Comparison of ENCODE assay signal across 30 cellular contexts in genomic region chr1:194268839-194269238, GRCh38.
DNase-seq lines count a peak whose midpoint lies in the region; ATAC-seq and TF ChIP-seq lines count a peak whose summit lies in the region.
"Had no signal": no experiment of that assay in that cellular context is flagged by ENCODE, and none has a peak within 500 bp of the region (broad histone marks: within the 10 kb centered on the region; RNA-seq: fewer than 3 reads in every experiment).

No MANE protein-coding gene starts in this region.

- H3K4me3 Mint-ChIP-seq in GM23338 (no peak overlapping the region), WTC11 (no peak overlapping the region), neural progenitor cell (no peak overlapping the region)
- H3K4me3 Mint-ChIP-seq: activated B cell treated with CpG ODN at 0.5 μM for 24 hours; activated naive CD8-positive, alpha-beta T cell; type B pancreatic cell had no signal

- H3K36me3 Mint-ChIP-seq in GM23338 (ENCODE audit: low read depth) (peaks cover 9% of the 10 kb centered on the region; the same call in 2 of the 3 replicates), WTC11 (peaks cover 13% of the 10 kb centered on the region), neural progenitor cell (no peaks in the 10 kb centered on the region)
- H3K36me3 Mint-ChIP-seq: type B pancreatic cell had no signal

- H3K27me3 ChIP-seq in GM23338 (ENCODE audit: insufficient read depth) = no peaks in the 10 kb centered on the region
- no peaks in the 10 kb centered on the region for H3K27me3 ChIP-seq in fibroblast of lung (ENCODE audit: control insufficient read depth, insufficient read depth, low read length)
- H3K27me3 ChIP-seq in neural progenitor cell = no peaks in the 10 kb centered on the region
- no peaks in the 10 kb centered on the region for H3K27me3 ChIP-seq in tibial nerve
- H3K27me3 ChIP-seq: Peyer's patch, spleen had no signal

- no peak overlapping the region for H3K27ac Mint-ChIP-seq in GM23338
- no peak overlapping the region for H3K27ac Mint-ChIP-seq in WTC11
- H3K27ac Mint-ChIP-seq in neural progenitor cell = peak overlapping the region; percentile 39
- H3K27ac Mint-ChIP-seq: activated B cell treated with CpG ODN at 0.5 μM for 24 hours; activated naive CD8-positive, alpha-beta T cell; activated T-helper 2 cell treated with anti-CD3 and anti-CD28 coated beads, Interferon-gamma antibody, Interleukin-2, Interleukin-4, amounts not matched to agents 10 μg/mL and 5 μg/mL and 100 μg/mL, durations not matched to agents 14 hours and 24 hours and 36 hours; type B pancreatic cell had no signal

- TF ChIP-seq CTCF in GM23338 (conservative IDR thresholded peaks at IDR 0.05; ENCODE audit: low read depth in 2 of 2) (no peak), WTC11 (IDR thresholded peaks at IDR 0.05) (no peak), fibroblast of lung (conservative IDR thresholded peaks at IDR 0.05 in 1 of 2, IDR thresholded peaks at IDR 0.05 in 1 of 2; ENCODE audit: low read depth in 1 of 2, low read length in 2 of 2) (no peak), neural progenitor cell (IDR thresholded peaks at IDR 0.05) (no peak), tibial nerve (IDR thresholded peaks at IDR 0.05) (no peak)

- ATAC-seq in GM23338 (peak; percentile 39; the same call in 2 of the 3 replicates), WTC11 (peak; percentile 47; the same call in 1 of the 2 replicates), GM21360 (IDR thresholded peaks at IDR 0.05; ENCODE audit: unreplicated experiment) (no peak)
- ATAC-seq: GM12878, left cardiac atrium, right cardiac atrium had no signal

- H3K9me3 ChIP-seq in fibroblast of lung (ENCODE audit: control insufficient read depth, insufficient read depth, low read depth, low read length) (no peaks in the 10 kb centered on the region), neural progenitor cell (ENCODE audit: low read depth) (no peaks in the 10 kb centered on the region), tibial nerve (peaks cover 0 to 3% (median 0%) of the 10 kb centered on the region in 4 donors)
- H3K9me3 ChIP-seq: Peyer's patch had no signal

- no peak overlapping the region for H3K4me3 ChIP-seq in GM23338
- no peak overlapping the region for H3K4me3 ChIP-seq in fibroblast of lung (replicated peaks in 1 of 4; ENCODE audit: control extremely low read depth in 1 of 4, insufficient read depth in 1 of 4, low read depth in 3 of 4, low read length in 4 of 4)
- no peak overlapping the region for H3K4me3 ChIP-seq in neural progenitor cell
- no peak overlapping the region for H3K4me3 ChIP-seq in tibial nerve
- H3K4me3 ChIP-seq: GM12878, Peyer's patch, spleen had no signal

- H2AFZ ChIP-seq in GM23338 = no peak overlapping the region
- H2AFZ ChIP-seq in fibroblast of lung (ENCODE audit: low read length) = no peak overlapping the region
- no peak overlapping the region for H2AFZ ChIP-seq in neural progenitor cell (replicated peaks)
- H2AFZ ChIP-seq: parathyroid adenoma had no signal

- no peaks in the 10 kb centered on the region for H3K9me2 ChIP-seq in GM23338 (ENCODE audit: insufficient read depth)

- H3K4me1 Mint-ChIP-seq in GM23338 (peaks cover 10% of the 10 kb centered on the region; the same call in 2 of the 3 replicates), WTC11 (peaks cover 12% of the 10 kb centered on the region), neural progenitor cell (no peaks in the 10 kb centered on the region)
- H3K4me1 Mint-ChIP-seq: activated B cell treated with CpG ODN at 0.5 μM for 24 hours had no signal

- H3K4me1 ChIP-seq in GM23338 (ENCODE audit: insufficient read depth) = peaks cover 9% of the 10 kb centered on the region; the same call in 1 of the 2 replicates
- H3K4me1 ChIP-seq in fibroblast of lung (ENCODE audit: control insufficient read depth, extremely low read depth, insufficient read depth, low read length) = no peaks in the 10 kb centered on the region
- no peaks in the 10 kb centered on the region for H3K4me1 ChIP-seq in neural progenitor cell
- no peaks in the 10 kb centered on the region for H3K4me1 ChIP-seq in tibial nerve
- H3K4me1 ChIP-seq: parathyroid adenoma, Peyer's patch, spleen had no signal

- no peaks in the 10 kb centered on the region for H3F3A ChIP-seq in GM23338 (replicated peaks; ENCODE audit: low read depth)
- H3F3A ChIP-seq in neural progenitor cell (ENCODE audit: low read depth) = no peaks in the 10 kb centered on the region

- H3K27ac ChIP-seq in GM23338 (ENCODE audit: low read depth) (no peak overlapping the region), fibroblast of lung (ENCODE audit: insufficient read depth, low read length) (no peak overlapping the region), neural progenitor cell (no peak overlapping the region), tibial nerve (no peak overlapping the region)
- H3K27ac ChIP-seq: C4-2B, parathyroid adenoma, Peyer's patch, spleen had no signal

- no peak for TF ChIP-seq EP300 in tibial nerve (IDR thresholded peaks at IDR 0.05)

- H3K36me3 ChIP-seq in GM23338 (ENCODE audit: insufficient read depth) (no peaks in the 10 kb centered on the region), fibroblast of lung (ENCODE audit: control insufficient read depth, insufficient read depth, low read length) (no peaks in the 10 kb centered on the region), neural progenitor cell (no peaks in the 10 kb centered on the region), tibial nerve (no peaks in the 10 kb centered on the region)
- H3K36me3 ChIP-seq: Peyer's patch, spleen had no signal

- no peak overlapping the region; the same call in 1 of the 2 replicates for H3K4me2 ChIP-seq in GM23338
- no peak overlapping the region for H3K4me2 ChIP-seq in fibroblast of lung (ENCODE audit: extremely low read depth, insufficient read depth, low read length)
- H3K4me2 ChIP-seq in neural progenitor cell = no peak overlapping the region

- POLR2A ChIA-PET in WTC11 (lab: Charles Lee) = no interaction called here

- H3K9me3 Mint-ChIP-seq in GM23338 = peaks cover 11% of the 10 kb centered on the region; the same call in 2 of the 3 replicates
- peaks cover 17% of the 10 kb centered on the region for H3K9me3 Mint-ChIP-seq in WTC11
- H3K9me3 Mint-ChIP-seq in neural progenitor cell = peaks cover 3% of the 10 kb centered on the region
- H3K9me3 Mint-ChIP-seq: activated B cell treated with CpG ODN at 0.5 μM for 24 hours; activated T-helper 2 cell treated with anti-CD3 and anti-CD28 coated beads, Interferon-gamma antibody, Interleukin-2, Interleukin-4, amounts not matched to agents 10 μg/mL and 5 μg/mL and 100 μg/mL, durations not matched to agents 14 hours and 24 hours and 36 hours; type B pancreatic cell had no signal

- no peak for TF ChIP-seq POLR2A in tibial nerve (IDR thresholded peaks at IDR 0.05)

- CTCF ChIA-PET in WTC11 (lab: Charles Lee) = no interaction called here

- peak; percentile 34 for DNase-seq in GM23338 (ENCODE audit: low spot score)
- no peak for DNase-seq in WTC11 (ENCODE audit: low spot score)
- peak; percentile 9 to 49 for DNase-seq in fibroblast of lung (ENCODE audit: low read depth in 2 of 2)
- DNase-seq in neural progenitor cell (ENCODE audit: low spot score) = no peak
- no peak for DNase-seq in activated T-cell treated with anti-CD3 and anti-CD28 coated beads, Interleukin-2, amount 50 U/mL, for 48 hours
- no peak for DNase-seq in COR-L47 (lab: John Stamatoyannopoulos, UW)
- DNase-seq in tibial nerve (ENCODE audit: low spot score in 2 of 2) = no peak
- DNase-seq: ACHN; activated B cell treated with CpG ODN at 0.5 μM for 24 hours; activated CD4-positive, alpha-beta T cell treated with anti-CD3 and anti-CD28 coated beads, Interleukin-2, amount 50 U/mL, for 48 hours; GOT3; head of caudate nucleus; left cardiac atrium; NCI-H1105; NCI-H187 treated with DMSO at 0.1 percent for 48 hours; NCI-H524 treated with DMSO at 0.1 percent for 48 hours; NK-92 treated with Interleukin-12 subunit alpha and Interleukin-12 subunit beta, amount 100 ng/mL, for 24 hours; Peyer's patch; right cardiac atrium; SHP77 treated with DMSO at 0.1 percent for 48 hours; spleen; stimulated activated CD4-positive, alpha-beta T cell treated with anti-CD3 and anti-CD28 coated beads, Interleukin-4, amount 100 ng/mL, for 1 hour; T1000 had no signal

- H3K79me2 ChIP-seq in GM23338 (replicated peaks; ENCODE audit: insufficient read depth) = no peaks in the 10 kb centered on the region
- H3K79me2 ChIP-seq in fibroblast of lung (ENCODE audit: control insufficient read depth, insufficient read depth, low read length) = no peaks in the 10 kb centered on the region
- no peaks in the 10 kb centered on the region for H3K79me2 ChIP-seq in neural progenitor cell (ENCODE audit: low read depth)
- H3K79me2 ChIP-seq: parathyroid adenoma had no signal

- no peak overlapping the region for H3K9ac ChIP-seq in fibroblast of lung (ENCODE audit: insufficient read depth, low read length)
- no peak overlapping the region for H3K9ac ChIP-seq in neural progenitor cell
- H3K9ac ChIP-seq: parathyroid adenoma had no signal

- H3K27me3 Mint-ChIP-seq in GM23338 (ENCODE audit: insufficient read depth, low read depth, poor library complexity) (peaks cover 1% of the 10 kb centered on the region), WTC11 (ENCODE audit: low read depth) (no peaks in the 10 kb centered on the region), neural progenitor cell (ENCODE audit: insufficient read depth, low read depth) (peaks cover 3% of the 10 kb centered on the region)
- H3K27me3 Mint-ChIP-seq: activated naive CD8-positive, alpha-beta T cell; type B pancreatic cell had no signal

- H4K20me1 ChIP-seq in GM23338 (replicated peaks; ENCODE audit: insufficient read depth) (no peaks in the 10 kb centered on the region), fibroblast of lung (ENCODE audit: control insufficient read depth, extremely low read depth, insufficient read depth, low read length) (no peaks in the 10 kb centered on the region), neural progenitor cell (ENCODE audit: low read depth) (no peaks in the 10 kb centered on the region)

TF ChIP-seq in GM23338, 12 proteins besides CTCF, POLR2A, EP300 and RAD21:
- TF ChIP-seq JUNB (IDR thresholded peaks at IDR 0.05; ENCODE audit: unreplicated experiment) = no peak
- no peak for TF ChIP-seq ZNF331 (CRISPR knock-in tag; IDR thresholded peaks at IDR 0.05; ENCODE audit: low read depth)

TF ChIP-seq in WTC11, 78 proteins besides CTCF, POLR2A, EP300 and RAD21 (continues in another document):
- TF ChIP-seq GABPB1 (CRISPR knock-in tag; IDR thresholded peaks at IDR 0.05) (no peak), ZNF232 (CRISPR knock-in tag; IDR thresholded peaks at IDR 0.05) (no peak)

Comparison
In these comparisons a context has a peak if more than half of its experiments do, and no peak if none do; other contexts are left out.
1. DNase-seq: peak in GM23338 (single experiment) and fibroblast of lung (2 of 2); none in WTC11 (single experiment), neural progenitor cell (single experiment), activated T-cell treated with anti-CD3 and anti-CD28 coated beads, Interleukin-2, amount 50 U/mL, for 48 hours (0 of 2), COR-L47 (single experiment) and tibial nerve (0 of 2).